ENCODE assay signal across 12 cellular contexts in genomic region chr21:42262826-42263225, GRCh38. TPM values are rescaled to one million over a fixed set of nuclear protein-coding genes. Genes with fewer than 3 reads are reported as not detected.
A peak's percentile ranks its signal among the peaks of the same experiment; 100 is the strongest.
DNase-seq lines count a peak whose midpoint lies in the region; ATAC-seq, FAIRE-seq and TF ChIP-seq lines count a peak whose summit lies in the region.
"Had no signal": no experiment of that assay in that cellular context is flagged by ENCODE, and none has a peak within 500 bp of the region (broad histone marks: within the 10 kb centered on the region; RNA-seq: fewer than 3 reads in every experiment).

No MANE protein-coding gene starts in this region.

- H3K9me3 Mint-ChIP-seq in stimulated activated effector memory CD8-positive, alpha-beta T cell treated with anti-CD3 and anti-CD28 coated beads, Interleukin-12 subunit alpha, Interleukin-12 subunit beta, amount 100 ng/mL, for 72 hours, result no peaks in the 10 kb centered on the region
- H3K9me3 Mint-ChIP-seq: activated naive CD4-positive, alpha-beta T cell treated with anti-CD3 and anti-CD28 coated beads, Interleukin-2, amount 50 U/mL, for 72 hours had no signal

- H3K4me1 ChIP-seq in hepatocyte (ENCODE audit: insufficient read depth) (peaks cover 33% of the 10 kb centered on the region), stomach (peaks cover 8 to 53% (median 37%) of the 10 kb centered on the region in 4 donors), smooth muscle cell (ENCODE audit: low read depth) (peaks cover 7% of the 10 kb centered on the region), small intestine (ENCODE audit: control insufficient read depth in 2 of 2, insufficient read depth in 1 of 2, low read depth in 1 of 2, low read length in 1 of 2) (no peaks in the 10 kb centered on the region)

- H3K9me3 ChIP-seq in hepatocyte (ENCODE audit: low read depth) (no peaks in the 10 kb centered on the region), stomach (no peaks in the 10 kb centered on the region), smooth muscle cell (replicated peaks; ENCODE audit: low read depth) (no peaks in the 10 kb centered on the region), small intestine (ENCODE audit: control insufficient read depth, low read depth) (no peaks in the 10 kb centered on the region)

- H3K4me2 ChIP-seq in hepatocyte (peak overlapping the region; percentile 21), smooth muscle cell (no peak overlapping the region)

- peak overlapping the region; percentile 53 for H3K27ac ChIP-seq in hepatocyte
- H3K27ac ChIP-seq in stomach, result peak overlapping the region in 4 of 5 donors; percentile 35 to 65 (median 64)
- H3K27ac ChIP-seq in smooth muscle cell (ENCODE audit: low read depth), result no peak overlapping the region
- H3K27ac ChIP-seq in small intestine (ENCODE audit: low read depth in 1 of 2, low read length in 1 of 2), result peak overlapping the region in 1 of 2 donors; percentile 67

- H3K9ac ChIP-seq in smooth muscle cell (ENCODE audit: low read depth), result no peak overlapping the region

- peaks cover 21% of the 10 kb centered on the region for H3K4me1 Mint-ChIP-seq in stimulated activated effector memory CD8-positive, alpha-beta T cell treated with anti-CD3 and anti-CD28 coated beads, Interleukin-12 subunit alpha, Interleukin-12 subunit beta, amount 100 ng/mL, for 72 hours

- H3K4me3 ChIP-seq in hepatocyte, result no peak overlapping the region
- H3K4me3 ChIP-seq in stomach, result no peak overlapping the region
- H3K4me3 ChIP-seq in smooth muscle cell, result no peak overlapping the region
- no peak overlapping the region for H3K4me3 ChIP-seq in small intestine (ENCODE audit: low read depth in 1 of 2, low read length in 2 of 2)

- no peak for TF ChIP-seq EP300 in stomach (IDR thresholded peaks at IDR 0.05)

- no peak for TF ChIP-seq POLR2A in stomach (IDR thresholded peaks at IDR 0.05)

- in situ Hi-C loops in T47D (cut with HindIII; ENCODE audit: low pct_unique_long_range_greater_than_20kb, low sequenced_read_pairs), result no loop called here

- WGBS in hepatocyte (ENCODE audit: low lambda C conversion rate, missing lambda C conversion rate), result 47% methylated on average over 11 of the region's 11 CpGs
- WGBS in stomach, 5 donors, result 24 to 41% (median 28%) methylated on average over 8 to 11 of the region's 11 CpGs
- WGBS in smooth muscle cell (ENCODE audit: low lambda C conversion rate), result 68% methylated on average over 11 of the region's 11 CpGs
- 50 to 63% (median 53%) methylated on average over 11 of the region's 11 CpGs for WGBS in small intestine, 3 donors

- TF ChIP-seq CTCF in hepatocyte (IDR thresholded peaks at IDR 0.05; ENCODE audit: poor library complexity) (no peak), stomach (IDR thresholded peaks at IDR 0.05) (no peak), smooth muscle cell (IDR thresholded peaks at IDR 0.05; ENCODE audit: borderline replicate concordance, insufficient read depth, poor library complexity, severe bottlenecking) (no peak)

- H2AFZ ChIP-seq in hepatocyte, result no peak overlapping the region
- no peak overlapping the region for H2AFZ ChIP-seq in smooth muscle cell (ENCODE audit: low read depth)

- no peak overlapping the region for H3K4me3 Mint-ChIP-seq in stimulated activated effector memory CD8-positive, alpha-beta T cell treated with anti-CD3 and anti-CD28 coated beads, Interleukin-12 subunit alpha, Interleukin-12 subunit beta, amount 100 ng/mL, for 72 hours

- H3K9me2 ChIP-seq in hepatocyte (replicated peaks; ENCODE audit: insufficient read depth), result no peaks in the 10 kb centered on the region

- FAIRE-seq in HTR-8/SVneo (lab: Jason Lieb, UNC) (no peak), small intestine (lab: Jason Lieb, UNC) (no peak)
- FAIRE-seq: islet of Langerhans had no signal

- H3K36me3 ChIP-seq in hepatocyte (replicated peaks; ENCODE audit: insufficient read depth, low read depth), result no peaks in the 10 kb centered on the region
- H3K36me3 ChIP-seq in stomach, result no peaks in the 10 kb centered on the region
- H3K36me3 ChIP-seq in smooth muscle cell (ENCODE audit: low read depth), result no peaks in the 10 kb centered on the region
- H3K36me3 ChIP-seq in small intestine (ENCODE audit: control insufficient read depth in 2 of 2, insufficient read depth in 2 of 2, low read length in 2 of 2), result no peaks in the 10 kb centered on the region

- no peak for ATAC-seq in stimulated activated effector memory CD8-positive, alpha-beta T cell treated with anti-CD3 and anti-CD28 coated beads, Interleukin-12 subunit alpha, Interleukin-12 subunit beta, amount 100 ng/mL, for 72 hours
- ATAC-seq: activated naive CD4-positive, alpha-beta T cell treated with anti-CD3 and anti-CD28 coated beads, Interleukin-2, amount 50 U/mL, for 72 hours had no signal

- no peak overlapping the region for H3K27ac Mint-ChIP-seq in stimulated activated effector memory CD8-positive, alpha-beta T cell treated with anti-CD3 and anti-CD28 coated beads, Interleukin-12 subunit alpha, Interleukin-12 subunit beta, amount 100 ng/mL, for 72 hours
- H3K27ac Mint-ChIP-seq: activated naive CD4-positive, alpha-beta T cell treated with anti-CD3 and anti-CD28 coated beads, Interleukin-2, amount 50 U/mL, for 72 hours had no signal

- intact Hi-C loops in stomach (cut with DNase I; ENCODE audit: low total_unique reads), result no loop called here

- DNase-seq in HTR-8/SVneo (ENCODE audit: insufficient read length, low spot score) (peak; percentile 21), T47D (ENCODE audit: low read depth in 1 of 2, low spot score in 1 of 2) (peak; percentile 76 to 84), hepatocyte (ENCODE audit: low spot score) (peak; percentile 46), stomach (peak; percentile 88), smooth muscle cell (lab: John Stamatoyannopoulos, UW; ENCODE audit: unreplicated experiment) (no peak), small intestine (no peak), OCI-M2 (lab: John Stamatoyannopoulos, UW; ENCODE audit: unreplicated experiment) (no peak)
- no peak for DNase-seq in stimulated activated effector memory CD8-positive, alpha-beta T cell treated with anti-CD3 and anti-CD28 coated beads, Interleukin-12 subunit alpha, Interleukin-12 subunit beta, amount 100 ng/mL, for 72 hours (ENCODE audit: low spot score in 2 of 2)
- DNase-seq: MV-4-11, T-helper 9 cell had no signal

- peaks cover 4% of the 10 kb centered on the region for H3F3A ChIP-seq in smooth muscle cell (ENCODE audit: low read depth)

- no peaks in the 10 kb centered on the region for H4K20me1 ChIP-seq in hepatocyte (ENCODE audit: insufficient read depth, poor library complexity, severe bottlenecking)
- no peaks in the 10 kb centered on the region for H4K20me1 ChIP-seq in smooth muscle cell (ENCODE audit: low read depth)

- H3K27me3 ChIP-seq in hepatocyte (no peaks in the 10 kb centered on the region), stomach (no peaks in the 10 kb centered on the region), smooth muscle cell (ENCODE audit: low read depth) (no peaks in the 10 kb centered on the region), small intestine (ENCODE audit: control insufficient read depth in 2 of 2, insufficient read depth in 2 of 2, low read length in 2 of 2) (peaks cover 0 to 3% of the 10 kb centered on the region in 2 donors)

- no peaks in the 10 kb centered on the region for H3K36me3 Mint-ChIP-seq in stimulated activated effector memory CD8-positive, alpha-beta T cell treated with anti-CD3 and anti-CD28 coated beads, Interleukin-12 subunit alpha, Interleukin-12 subunit beta, amount 100 ng/mL, for 72 hours
- H3K36me3 Mint-ChIP-seq: activated naive CD4-positive, alpha-beta T cell treated with anti-CD3 and anti-CD28 coated beads, Interleukin-2, amount 50 U/mL, for 72 hours had no signal

- H3K79me2 ChIP-seq in hepatocyte (no peaks in the 10 kb centered on the region), smooth muscle cell (ENCODE audit: low read depth) (no peaks in the 10 kb centered on the region)

RNA-seq across cellular contexts. Expression of gene ABCG1, which starts 43.9 kb away (rescaled TPM):
- 7.2 and 10.7 TPM in 2 replicates for total RNA-seq in hepatocyte
- 8.4 and 14.0 TPM in 2 replicates for polyA plus RNA-seq in hepatocyte
- total RNA-seq in stomach, result 10 to 100 TPM in 4 of 5 donors, 1 to 10 TPM in 1; 4.1 to 65.9 (median 31.6) TPM
- polyA plus RNA-seq in stomach, result 1 to 10 TPM; 3.1 to 4.7 (median 4.2) TPM
- total RNA-seq in smooth muscle cell, result 1.7 and 2.9 TPM in 2 replicates
- 0.55 and 1.1 TPM in 2 replicates for polyA plus RNA-seq in smooth muscle cell
- 10 to 100 TPM; 12.4 to 46.5 (median 30.0) TPM for polyA plus RNA-seq in small intestine

RNA-seq across cellular contexts. Expression of gene TFF3, which starts 52.4 kb away (rescaled TPM):
- total RNA-seq in hepatocyte, result 84.4 and 92.0 TPM in 2 replicates
- polyA plus RNA-seq in hepatocyte, result 589 and 696 TPM in 2 replicates
- total RNA-seq in stomach, result 100 to 1,000 TPM in 2 of 5 donors, 10 to 100 TPM in 2, 1 to 10 TPM in 1; 2.0 to 488 (median 49.6) TPM
- polyA plus RNA-seq in stomach, result 10 to 100 TPM in 2 of 3 donors, 1 to 10 TPM in 1; 7.1 to 27.8 (median 26.8) TPM
- not detected in 2 replicates for total RNA-seq in smooth muscle cell
- 0.31 and 0.51 TPM in 2 replicates for polyA plus RNA-seq in smooth muscle cell
- 1,000 to 10,000 TPM in 1 of 3 donors, 100 to 1,000 TPM in 2; 758 to 1,395 (median 965) TPM for polyA plus RNA-seq in small intestine
- total RNA-seq: activated naive CD4-positive, alpha-beta T cell treated with anti-CD3 and anti-CD28 coated beads, Interleukin-2, amount 50 U/mL, for 72 hours had no signal

Comparison
In these comparisons a context has a peak if more than half of its experiments do, and no peak if none do; other contexts are left out.
1. DNase-seq: peak in HTR-8/SVneo (single experiment), T47D (2 of 2), hepatocyte (single experiment) and stomach (single experiment); none in smooth muscle cell (single experiment), small intestine (single experiment), stimulated activated effector memory CD8-positive, alpha-beta T cell treated with anti-CD3 and anti-CD28 coated beads, Interleukin-12 subunit alpha, Interleukin-12 subunit beta, amount 100 ng/mL, for 72 hours (0 of 2) and OCI-M2 (single experiment).
2. RNA of gene TFF3, which starts 52.4 kb away (polyA plus RNA-seq): 758 to 1,395 TPM in small intestine and 589 to 696 TPM in hepatocyte; 7.1 to 27.8 TPM in stomach and 0.31 to 0.51 TPM in smooth muscle cell; every median in the first group is over 10 times any median in the second.